Comparison of ENCODE assay signal across 9 cellular contexts in the genomic region with DNA sequence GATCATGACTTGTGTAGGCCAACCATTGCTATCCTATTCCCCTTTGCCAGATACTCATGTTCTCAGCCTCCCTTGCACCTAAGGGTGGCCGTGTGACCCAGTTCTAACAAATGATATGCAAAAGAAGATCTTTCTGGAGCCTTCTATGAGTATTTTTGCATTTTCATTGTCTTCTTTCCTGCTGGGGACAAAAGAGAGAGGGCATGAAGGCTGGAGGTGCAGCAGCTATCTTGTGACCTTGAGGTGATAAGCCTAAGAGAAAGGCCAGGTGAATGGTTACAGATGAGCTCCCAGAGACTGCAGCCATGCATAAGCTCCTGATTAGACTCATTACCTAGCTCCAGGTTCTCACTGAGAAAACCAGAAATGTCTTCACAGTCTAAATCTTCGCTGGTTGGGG. TPM values are rescaled to one million over a fixed set of nuclear protein-coding genes. Genes with fewer than 3 reads are reported as not detected.
"Had no signal": no experiment of that assay in that cellular context is flagged by ENCODE, and none has a peak within 500 bp of the region (broad histone marks: within the 10 kb centered on the region; RNA-seq: fewer than 3 reads in every experiment).

No MANE protein-coding gene starts in this region.

- H3K27ac ChIP-seq: HL-60 had no signal

- H3K9me3 ChIP-seq: HAP-1 had no signal

- DNase-seq: H7, HFFc6 had no signal

- H3K36me3 ChIP-seq: HAP-1 had no signal

- FAIRE-seq: HepG2 had no signal

- H3K4me1 ChIP-seq: HAP-1 had no signal

- H3K4me3 ChIP-seq: GM23338, HAP-1 had no signal

RNA-seq across cellular contexts. Expression of a gene that starts 38.8 kb away (rescaled TPM):
- total RNA-seq: HepG2, HFFc6, HT1080 had no signal

RNA-seq across cellular contexts. Expression of a gene that starts 42.1 kb away (rescaled TPM):
- total RNA-seq: H4, HepG2, HFFc6, HT1080 had no signal
- polyA plus RNA-seq: HepG2, IgD-negative memory B cell had no signal
